In the genomic region with DNA sequence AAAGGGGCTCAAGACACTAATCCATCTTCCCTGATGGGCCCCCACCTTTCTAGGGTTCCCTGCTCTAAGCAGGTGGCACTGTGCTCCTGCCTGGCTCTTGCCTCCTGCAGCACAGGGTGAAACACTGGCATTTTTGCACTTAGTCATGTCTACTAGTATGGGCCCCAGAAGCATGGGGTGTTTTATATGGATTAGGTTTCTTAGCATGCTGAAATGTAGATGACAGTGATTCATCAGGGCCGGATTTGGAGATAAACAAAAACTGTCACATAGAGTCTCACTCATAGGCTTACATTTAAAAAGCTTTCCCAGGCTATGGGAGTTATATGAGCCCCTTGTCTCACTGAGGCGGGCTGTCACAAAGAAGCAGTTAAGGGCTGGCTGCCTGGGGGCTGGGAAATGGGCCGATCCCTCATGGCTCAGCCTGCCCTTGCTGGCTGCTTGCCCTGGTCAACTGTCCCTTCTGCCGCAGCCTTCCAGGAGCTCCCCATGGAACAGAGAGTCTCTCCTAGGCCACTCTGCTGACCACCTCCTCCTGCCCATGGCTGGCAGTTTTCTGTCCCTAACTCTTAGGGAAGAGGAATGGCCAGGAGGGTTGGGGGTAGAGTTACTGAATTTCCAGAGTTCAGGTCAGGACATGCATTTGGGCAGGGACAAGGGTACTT, we compare ENCODE assay signal across 10 cellular contexts. TPM values are rescaled to one million over a fixed set of nuclear protein-coding genes. Genes with fewer than 3 reads are reported as not detected.
DNase-seq lines count a peak whose midpoint lies in the region; ATAC-seq and TF ChIP-seq lines count a peak whose summit lies in the region.
"Had no signal": no experiment of that assay in that cellular context is flagged by ENCODE, and none has a peak within 500 bp of the region (broad histone marks: within the 10 kb centered on the region; RNA-seq: fewer than 3 reads in every experiment).

No MANE protein-coding gene starts in this region.

- H3K4me3 ChIP-seq in WI38 (ENCODE audit: low read depth, low read length) (peak overlapping the region; percentile 21), foreskin fibroblast (ENCODE audit: low read depth in 1 of 2, low read length in 2 of 2) (no peak overlapping the region)

- H3K27me3 Mint-ChIP-seq in activated T-cell treated with anti-CD3 and anti-CD28 coated beads, Interleukin-2, amount 50 U/mL, for 4 hours (ENCODE audit: low read depth), result no peaks in the 10 kb centered on the region
- peaks cover 6% of the 10 kb centered on the region for H3K27me3 Mint-ChIP-seq in mesothelial cell of epicardium (ENCODE audit: low read depth)
- H3K27me3 Mint-ChIP-seq: CD4-positive, CD25-positive, alpha-beta regulatory T cell had no signal

- H3K27ac Mint-ChIP-seq in mesothelial cell of epicardium, result no peak overlapping the region
- H3K27ac Mint-ChIP-seq: CD4-positive, CD25-positive, alpha-beta regulatory T cell had no signal

- no peak overlapping the region for H3K4me3 Mint-ChIP-seq in activated T-cell treated with anti-CD3 and anti-CD28 coated beads, Interleukin-2, amount 50 U/mL, for 4 hours
- H3K4me3 Mint-ChIP-seq in mesothelial cell of epicardium, result no peak overlapping the region

- TF ChIP-seq CTCF in WI38 (IDR thresholded peaks at IDR 0.05; ENCODE audit: low read depth, low read length), result no peak
- TF ChIP-seq CTCF in foreskin fibroblast (IDR thresholded peaks at IDR 0.05; ENCODE audit: low read depth, low read length), result no peak
- no peak for TF ChIP-seq CTCF in mesothelial cell of epicardium (IDR thresholded peaks at IDR 0.05; ENCODE audit: unreplicated experiment)

- H3K4me1 Mint-ChIP-seq in activated T-cell treated with anti-CD3 and anti-CD28 coated beads, Interleukin-2, amount 50 U/mL, for 4 hours (ENCODE audit: low read depth), result peaks cover 55% of the 10 kb centered on the region
- peaks cover 11% of the 10 kb centered on the region for H3K4me1 Mint-ChIP-seq in mesothelial cell of epicardium

- DNase-seq in activated T-cell treated with anti-CD3 and anti-CD28 coated beads, Interleukin-2, amount 50 U/mL, for 4 hours, result no peak
- no peak for DNase-seq in activated T-cell treated with anti-CD3 and anti-CD28 coated beads, Interleukin-2, amount 50 U/mL, for 48 hours
- DNase-seq in foreskin fibroblast, result peak; percentile 77 to 86
- DNase-seq in stimulated activated naive CD8-positive, alpha-beta T cell treated with anti-CD3 and anti-CD28 coated beads, Interleukin-15, Interleukin-2, amounts not matched to agents 100 U/mL and 50 U/mL, for 24 hours, result no peak
- DNase-seq in mesothelial cell of epicardium (ENCODE audit: low spot score in 2 of 2, unreplicated experiment in 2 of 2), result no peak
- no peak for DNase-seq in SKM-1 treated with dmso at 0.1 percent for 144 hours (lab: John Stamatoyannopoulos, UW; ENCODE audit: unreplicated experiment)
- no peak for DNase-seq in stimulated activated CD8-positive, alpha-beta memory T cell treated with anti-CD3 and anti-CD28 coated beads, Interleukin-4, amount 100 ng/mL, for 48 hours
- DNase-seq: CD4-positive, CD25-positive, alpha-beta regulatory T cell; NCI-H1694 had no signal

- ATAC-seq in activated T-cell treated with anti-CD3 and anti-CD28 coated beads, Interleukin-2, amount 50 U/mL, for 4 hours, result peak; percentile 29 to 51
- ATAC-seq in stimulated activated naive CD8-positive, alpha-beta T cell treated with anti-CD3 and anti-CD28 coated beads, Interleukin-15, Interleukin-2, amounts not matched to agents 100 U/mL and 50 U/mL, for 24 hours, result peak; percentile 19

- H3K36me3 Mint-ChIP-seq in activated T-cell treated with anti-CD3 and anti-CD28 coated beads, Interleukin-2, amount 50 U/mL, for 4 hours (ENCODE audit: insufficient read depth), result peaks cover 11% of the 10 kb centered on the region
- H3K36me3 Mint-ChIP-seq in mesothelial cell of epicardium, result peaks cover 4% of the 10 kb centered on the region

- no peaks in the 10 kb centered on the region for H3K9me3 Mint-ChIP-seq in activated T-cell treated with anti-CD3 and anti-CD28 coated beads, Interleukin-2, amount 50 U/mL, for 4 hours
- no peaks in the 10 kb centered on the region for H3K9me3 Mint-ChIP-seq in mesothelial cell of epicardium
- H3K9me3 Mint-ChIP-seq: CD4-positive, CD25-positive, alpha-beta regulatory T cell had no signal

RNA-seq across cellular contexts. Expression of a gene that starts 6.5 kb away (rescaled TPM):
- 100 to 1,000 TPM in 1 of 3 donors, 10 to 100 TPM in 2; 83.9 to 101 (median 89.1) TPM for total RNA-seq in activated T-cell treated with anti-CD3 and anti-CD28 coated beads, Interleukin-2, amount 50 U/mL, for 4 hours
- total RNA-seq in mesothelial cell of epicardium, result 41.0 to 48.3 TPM (median 45.0 TPM) in 3 replicates

Comparison
In these comparisons a context has a peak if more than half of its experiments do, and no peak if none do; other contexts are left out.
1. DNase-seq: peak in foreskin fibroblast (2 of 2); none in activated T-cell treated with anti-CD3 and anti-CD28 coated beads, Interleukin-2, amount 50 U/mL, for 4 hours (single experiment), activated T-cell treated with anti-CD3 and anti-CD28 coated beads, Interleukin-2, amount 50 U/mL, for 48 hours (0 of 2), stimulated activated naive CD8-positive, alpha-beta T cell treated with anti-CD3 and anti-CD28 coated beads, Interleukin-15, Interleukin-2, amounts not matched to agents 100 U/mL and 50 U/mL, for 24 hours (single experiment), mesothelial cell of epicardium (0 of 2), SKM-1 treated with dmso at 0.1 percent for 144 hours (single experiment) and stimulated activated CD8-positive, alpha-beta memory T cell treated with anti-CD3 and anti-CD28 coated beads, Interleukin-4, amount 100 ng/mL, for 48 hours (single experiment).